ENCODE assay signal across 15 cellular contexts in the genomic region with DNA sequence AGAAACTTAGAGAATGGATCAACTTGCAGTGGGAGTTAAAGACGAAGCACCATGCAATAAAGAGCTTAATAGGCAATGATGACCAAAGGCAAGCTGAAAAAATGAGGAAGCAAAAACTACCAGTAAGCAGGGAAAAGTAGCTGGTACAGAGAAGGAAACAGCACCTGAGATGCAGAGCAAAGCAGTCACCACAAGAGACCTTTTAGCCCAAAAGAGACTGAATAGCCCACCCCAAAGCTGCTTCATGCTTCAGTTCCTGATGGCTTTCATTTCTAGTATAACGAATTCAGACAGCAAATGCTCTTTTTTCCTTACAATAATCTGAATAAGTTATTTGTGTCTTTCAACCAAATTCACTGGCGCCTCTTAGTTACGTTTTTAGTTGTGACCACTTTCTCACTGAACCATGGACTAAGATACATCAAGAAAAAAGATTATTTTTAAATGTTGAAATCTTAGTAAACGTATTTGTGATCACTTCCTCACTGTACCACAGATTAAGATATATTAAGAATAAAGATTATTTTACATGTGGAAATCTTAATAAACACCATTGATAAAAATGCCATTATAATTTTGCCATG.
DNase-seq lines count a peak whose midpoint lies in the region; ATAC-seq and TF ChIP-seq lines count a peak whose summit lies in the region.
"Had no signal": no experiment of that assay in that cellular context is flagged by ENCODE, and none has a peak within 500 bp of the region (broad histone marks: within the 10 kb centered on the region; RNA-seq: fewer than 3 reads in every experiment).

No MANE protein-coding gene starts in this region.

- H3K79me2 ChIP-seq in OCI-LY3 (ENCODE audit: low read length) = peaks cover 14% of the 10 kb centered on the region

- H3K9me3 ChIP-seq in OCI-LY3 (ENCODE audit: insufficient read depth, low read length) = no peaks in the 10 kb centered on the region
- H3K9me3 ChIP-seq: gastroesophageal sphincter, mucosa of descending colon, upper lobe of right lung had no signal

- peaks cover 8% of the 10 kb centered on the region for H4K20me1 ChIP-seq in OCI-LY3 (ENCODE audit: insufficient read depth, low read length)

- no peak overlapping the region for H2AFZ ChIP-seq in OCI-LY3 (ENCODE audit: low read depth, low read length)

- H3K27ac ChIP-seq in OCI-LY3 (ENCODE audit: low read length) = peak overlapping the region; percentile 57
- H3K27ac ChIP-seq: gastroesophageal sphincter, upper lobe of right lung had no signal

- intact Hi-C loops in CD14-positive monocyte (cut with micrococcal nuclease) = no loop called here

- H3K4me1 ChIP-seq in OCI-LY3 (ENCODE audit: low read length) = peaks cover 32% of the 10 kb centered on the region
- H3K4me1 ChIP-seq: gastroesophageal sphincter, upper lobe of right lung had no signal

- peak overlapping the region; percentile 25; the same call in 1 of the 2 replicates for H3K9ac ChIP-seq in OCI-LY3 (ENCODE audit: low read length)

- peak; percentile 47 for ATAC-seq in GM18909 (IDR thresholded peaks at IDR 0.05; ENCODE audit: poor library complexity, unreplicated experiment)
- ATAC-seq in HG02870 (IDR thresholded peaks at IDR 0.05; ENCODE audit: unreplicated experiment) = peak; percentile 47
- ATAC-seq: effector memory CD8-positive, alpha-beta T cell; gastroesophageal sphincter; mucosa of descending colon; upper lobe of right lung had no signal

- H3K4me2 ChIP-seq in OCI-LY3 (ENCODE audit: low read length) = peak overlapping the region; percentile 84

- H3K36me3 Mint-ChIP-seq in CD14-positive monocyte (peaks cover 0 to 2% of the 10 kb centered on the region in 2 donors), chondrocyte (ENCODE audit: low read depth) (no peaks in the 10 kb centered on the region)
- H3K36me3 Mint-ChIP-seq: activated naive CD4-positive, alpha-beta T cell treated with anti-CD3 and anti-CD28 coated beads, Interleukin-2, amount 10 ng/mL, durations not matched to agents 7 days and 5 days had no signal

- TF ChIP-seq CTCF in OCI-LY3 (IDR thresholded peaks at IDR 0.05; ENCODE audit: low read depth, low read length) = no peak
- TF ChIP-seq CTCF in CD14-positive monocyte (IDR thresholded peaks at IDR 0.05) = no peak
- TF ChIP-seq CTCF in chondrocyte (IDR thresholded peaks at IDR 0.05) = no peak

- no peak overlapping the region for H3K4me3 Mint-ChIP-seq in CD14-positive monocyte
- H3K4me3 Mint-ChIP-seq in chondrocyte (ENCODE audit: unreplicated experiment) = no peak overlapping the region
- H3K4me3 Mint-ChIP-seq: activated naive CD4-positive, alpha-beta T cell treated with anti-CD3 and anti-CD28 coated beads, Interleukin-2, amount 10 ng/mL, durations not matched to agents 7 days and 5 days; effector memory CD8-positive, alpha-beta T cell had no signal

- H3K4me1 Mint-ChIP-seq in CD14-positive monocyte (peaks cover 30% of the 10 kb centered on the region), chondrocyte (ENCODE audit: low read depth) (peaks cover 32% of the 10 kb centered on the region)

- H3K9me3 Mint-ChIP-seq in CD14-positive monocyte (no peaks in the 10 kb centered on the region), chondrocyte (ENCODE audit: low read depth) (no peaks in the 10 kb centered on the region)
- H3K9me3 Mint-ChIP-seq: activated naive CD4-positive, alpha-beta T cell treated with anti-CD3 and anti-CD28 coated beads, Interleukin-2, amount 10 ng/mL, durations not matched to agents 7 days and 5 days; effector memory CD8-positive, alpha-beta T cell had no signal

- no peaks in the 10 kb centered on the region for H3K27me3 Mint-ChIP-seq in CD14-positive monocyte (ENCODE audit: low read depth in 3 of 3)
- H3K27me3 Mint-ChIP-seq in chondrocyte (ENCODE audit: low read depth) = no peaks in the 10 kb centered on the region

- peak overlapping the region; percentile 59 for H3K4me3 ChIP-seq in OCI-LY3 (ENCODE audit: low read length)
- H3K4me3 ChIP-seq: gastroesophageal sphincter, mucosa of descending colon, upper lobe of right lung had no signal

- DNase-seq in CD1c-positive myeloid dendritic cell (ENCODE audit: extremely low spot score) = peak; percentile 17
- no peak for DNase-seq in CD14-positive monocyte (ENCODE audit: low spot score)
- no peak for DNase-seq in chondrocyte (ENCODE audit: low spot score)
- DNase-seq in epidermal melanocyte (ENCODE audit: insufficient read length, low spot score) = no peak
- no peak for DNase-seq in NCI-H510A (lab: John Stamatoyannopoulos, UW)
- DNase-seq: activated naive CD4-positive, alpha-beta T cell treated with anti-CD3 and anti-CD28 coated beads, Interleukin-2, amount 10 ng/mL, durations not matched to agents 7 days and 5 days; effector memory CD8-positive, alpha-beta T cell; mucosa of descending colon; NCI-H1436; NCI-H526; upper lobe of right lung had no signal

- H3K27ac Mint-ChIP-seq in CD14-positive monocyte = no peak overlapping the region
- H3K27ac Mint-ChIP-seq in chondrocyte (ENCODE audit: unreplicated experiment) = no peak overlapping the region
- H3K27ac Mint-ChIP-seq: activated naive CD4-positive, alpha-beta T cell treated with anti-CD3 and anti-CD28 coated beads, Interleukin-2, amount 10 ng/mL, durations not matched to agents 7 days and 5 days; effector memory CD8-positive, alpha-beta T cell had no signal

- no peaks in the 10 kb centered on the region for H3K36me3 ChIP-seq in OCI-LY3 (replicated peaks; ENCODE audit: low read depth, low read length)
- H3K36me3 ChIP-seq: gastroesophageal sphincter, upper lobe of right lung had no signal

- H3K27me3 ChIP-seq in OCI-LY3 (ENCODE audit: low read depth, low read length) = no peaks in the 10 kb centered on the region
- H3K27me3 ChIP-seq: gastroesophageal sphincter, upper lobe of right lung had no signal
